1 cellular context compared by ENCODE assay signal in genomic region chr2:85420743-85421705, GRCh38.
TF ChIP-seq lines count a peak whose summit lies in the region.

No MANE protein-coding gene starts in this region.

TF ChIP-seq in IMR-90, 13 proteins besides CTCF, POLR2A, EP300 and RAD21:
- TF ChIP-seq SMC3 (IDR thresholded peaks at IDR 0.05; ENCODE audit: low read depth, low read length) (peak; percentile 99), CEBPB (IDR thresholded peaks at IDR 0.05; ENCODE audit: low read depth, low read length) (peak; percentile 93), MAZ (IDR thresholded peaks at IDR 0.05; ENCODE audit: borderline replicate concordance, low read depth, low read length) (peak; percentile 65; the same call in 1 of the 2 replicates), BHLHE40 (IDR thresholded peaks at IDR 0.05; ENCODE audit: low read depth, low read length) (0 out of 2 replicates have a peak, but pooled peaks have one; percentile 3), FOS (IDR thresholded peaks at IDR 0.05; ENCODE audit: low read depth, low read length) (no peak)
